In genomic region chr5:128412145-128412930, GRCh38 we compare ENCODE assay signal across 21 cellular contexts.
"Had no signal": no experiment of that assay in that cellular context is flagged by ENCODE, and none has a peak within 500 bp of the region (broad histone marks: within the 10 kb centered on the region; RNA-seq: fewer than 3 reads in every experiment).

No MANE protein-coding gene starts in this region.

- H3K4me1 Mint-ChIP-seq: activated CD4-positive, alpha-beta memory T cell treated with anti-CD3 and anti-CD28 coated beads, Interleukin-2, amount 10 ng/mL, durations not matched to agents 7 days and 5 days; activated CD4-positive, alpha-beta T cell treated with anti-CD3 and anti-CD28 coated beads for 36 hours; naive thymus-derived CD4-positive, alpha-beta T cell; stimulated activated memory B cell treated with anti-CD40 and anti-IgM and Interleukin-4, amounts not matched to agents 10 μg/mL and 1 μg/mL and 100 μg/mL, for 72 hours had no signal

- H3K27me3 ChIP-seq: gastroesophageal sphincter, neutrophil, thyroid gland, uterus had no signal

- DNase-seq: activated CD4-positive, alpha-beta memory T cell treated with anti-CD3 and anti-CD28 coated beads, Interleukin-2, amount 10 ng/mL, durations not matched to agents 7 days and 5 days; activated CD4-positive, alpha-beta T cell treated with anti-CD3 and anti-CD28 coated beads for 36 hours; activated effector memory CD4-positive, alpha-beta T cell treated with Interleukin-2 at 50 U/mL for 16 hours; activated T-cell treated with anti-CD3 and anti-CD28 coated beads, Interleukin-2, amount 50 U/mL, for 4 hours; amniotic stem cell; effector memory CD4-positive, alpha-beta T cell; islet precursor cell; mucosa of descending colon; naive thymus-derived CD4-positive, alpha-beta T cell; posterior cingulate gyrus; retina; stimulated activated CD4-positive, alpha-beta T cell treated with anti-CD3 and anti-CD28 coated beads, Interleukin-12 subunit alpha, Interleukin-12 subunit beta, amount 100 ng/mL, for 4 hours; thyroid gland; uterus had no signal

- H3K9me3 Mint-ChIP-seq: activated CD4-positive, alpha-beta memory T cell treated with anti-CD3 and anti-CD28 coated beads, Interleukin-2, amount 10 ng/mL, durations not matched to agents 7 days and 5 days had no signal

- H3K4me3 Mint-ChIP-seq: activated CD4-positive, alpha-beta memory T cell treated with anti-CD3 and anti-CD28 coated beads, Interleukin-2, amount 10 ng/mL, durations not matched to agents 7 days and 5 days; activated CD4-positive, alpha-beta T cell treated with anti-CD3 and anti-CD28 coated beads for 36 hours; activated T-cell treated with anti-CD3 and anti-CD28 coated beads, Interleukin-2, amount 50 U/mL, for 4 hours; brain; dendritic cell treated with granulocyte-macrophage colony-stimulating factor and Interleukin-4, amounts not matched to agents 40 ng/mL and 50 ng/mL, for 4 days; naive thymus-derived CD4-positive, alpha-beta T cell; stimulated activated memory B cell treated with anti-CD40 and anti-IgM and Interleukin-4, amounts not matched to agents 10 μg/mL and 1 μg/mL and 100 μg/mL, for 72 hours had no signal

- H3K27me3 Mint-ChIP-seq: activated CD4-positive, alpha-beta memory T cell treated with anti-CD3 and anti-CD28 coated beads, Interleukin-2, amount 10 ng/mL, durations not matched to agents 7 days and 5 days; activated CD4-positive, alpha-beta T cell treated with anti-CD3 and anti-CD28 coated beads for 36 hours; dendritic cell treated with granulocyte-macrophage colony-stimulating factor and Interleukin-4, amounts not matched to agents 40 ng/mL and 50 ng/mL, for 4 days; naive thymus-derived CD4-positive, alpha-beta T cell; stimulated activated memory B cell treated with anti-CD40 and anti-IgM and Interleukin-4, amounts not matched to agents 10 μg/mL and 1 μg/mL and 100 μg/mL, for 72 hours had no signal

- H3K36me3 Mint-ChIP-seq: activated naive CD4-positive, alpha-beta T cell treated with anti-CD3 and anti-CD28 coated beads, Interleukin-2, amount 50 U/mL, for 72 hours; stimulated activated memory B cell treated with anti-CD40 and anti-IgM and Interleukin-4, amounts not matched to agents 10 μg/mL and 1 μg/mL and 100 μg/mL, for 72 hours had no signal

- H3K36me3 ChIP-seq: gastroesophageal sphincter, neutrophil, thyroid gland, uterus had no signal

- H3K27ac ChIP-seq: epithelial cell of prostate, gastroesophageal sphincter, neutrophil, thyroid gland, uterus had no signal

- H3K27ac Mint-ChIP-seq: activated CD4-positive, alpha-beta memory T cell treated with anti-CD3 and anti-CD28 coated beads, Interleukin-2, amount 10 ng/mL, durations not matched to agents 7 days and 5 days; activated CD4-positive, alpha-beta T cell treated with anti-CD3 and anti-CD28 coated beads for 36 hours; activated naive CD4-positive, alpha-beta T cell treated with anti-CD3 and anti-CD28 coated beads, Interleukin-2, amount 50 U/mL, for 72 hours; brain; dendritic cell treated with granulocyte-macrophage colony-stimulating factor and Interleukin-4, amounts not matched to agents 40 ng/mL and 50 ng/mL, for 4 days; naive thymus-derived CD4-positive, alpha-beta T cell; stimulated activated memory B cell treated with anti-CD40 and anti-IgM and Interleukin-4, amounts not matched to agents 10 μg/mL and 1 μg/mL and 100 μg/mL, for 72 hours had no signal

- H3K4me3 ChIP-seq: gastroesophageal sphincter, mucosa of descending colon, thyroid gland, uterus had no signal

- H3K4me1 ChIP-seq: thyroid gland, uterus had no signal

- H3K9me3 ChIP-seq: gastroesophageal sphincter, mucosa of descending colon, neutrophil, thyroid gland, uterus had no signal
